ENCODE assay signal across 2 cellular contexts in genomic region chr1:156394082-156394481, GRCh38.
TF ChIP-seq lines count a peak whose summit lies in the region.

No MANE protein-coding gene starts in this region.

TF ChIP-seq in GM12878, 131 proteins besides CTCF, POLR2A, EP300 and RAD21:
- TF ChIP-seq NKRF (conservative IDR thresholded peaks at IDR 0.05): no peak
- peak; percentile 58 for TF ChIP-seq NR2C1 (IDR thresholded peaks at IDR 0.05)
- peak; percentile 42; the same call in 1 of the 2 replicates for TF ChIP-seq NR2F1 (conservative IDR thresholded peaks at IDR 0.05)

TF ChIP-seq in HepG2, 621 proteins besides CTCF, POLR2A, EP300 and RAD21:
- TF ChIP-seq ZFP90 (CRISPR knock-in tag; IDR thresholded peaks at IDR 0.05; ENCODE audit: borderline replicate concordance) (no peak), NR2F1 (CRISPR knock-in tag; IDR thresholded peaks at IDR 0.05) (peak in 1 of 2 experiments; percentile 67; a peak in 2 of 4 replicates), NR2F2 (IDR thresholded peaks at IDR 0.05; ENCODE audit: borderline replicate concordance, low read depth) (peak; percentile 13; the same call in 1 of the 2 replicates)
